ENCODE assay signal across 20 cellular contexts in the genomic region with DNA sequence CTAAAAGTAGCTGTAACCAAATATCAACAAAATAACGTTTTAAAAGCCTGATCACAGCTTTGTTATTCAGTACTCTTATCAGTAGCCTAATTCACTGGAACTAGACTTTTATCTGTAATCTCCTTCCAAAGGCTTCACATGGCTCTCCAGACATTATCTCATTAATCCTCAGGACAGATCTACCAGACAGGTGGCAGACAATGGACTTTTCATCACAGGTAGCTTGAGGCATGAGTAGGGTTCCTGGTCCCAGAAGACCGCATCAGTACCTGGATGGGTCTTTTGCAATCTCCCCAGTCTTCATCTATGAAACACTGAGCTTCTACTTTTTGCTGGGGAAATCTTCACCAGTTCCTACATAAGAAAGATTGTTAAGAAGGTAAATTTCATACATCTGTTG.
"Had no signal": no experiment of that assay in that cellular context is flagged by ENCODE, and none has a peak within 500 bp of the region (broad histone marks: within the 10 kb centered on the region; RNA-seq: fewer than 3 reads in every experiment).

No MANE protein-coding gene starts in this region.

- H3K4me3 Mint-ChIP-seq: activated CD8-positive, alpha-beta T cell treated with anti-CD3 and anti-CD28 coated beads for 36 hours; activated naive CD4-positive, alpha-beta T cell treated with anti-CD3 and anti-CD28 coated beads, Interleukin-2, amount 10 ng/mL, durations not matched to agents 7 days and 5 days; activated naive CD8-positive, alpha-beta T cell treated with anti-CD3 and anti-CD28 coated beads for 36 hours; activated T-cell treated with anti-CD3 and anti-CD28 coated beads, Interleukin-2, amount 50 U/mL, for 72 hours; T-helper 17 cell had no signal

- H3K36me3 Mint-ChIP-seq: activated naive CD4-positive, alpha-beta T cell treated with anti-CD3 and anti-CD28 coated beads, Interleukin-2, amount 10 ng/mL, durations not matched to agents 7 days and 5 days; activated naive CD8-positive, alpha-beta T cell treated with anti-CD3 and anti-CD28 coated beads for 36 hours had no signal

- H3K27ac Mint-ChIP-seq: activated CD8-positive, alpha-beta T cell treated with anti-CD3 and anti-CD28 coated beads for 36 hours; activated naive CD4-positive, alpha-beta T cell treated with anti-CD3 and anti-CD28 coated beads, Interleukin-2, amount 10 ng/mL, durations not matched to agents 7 days and 5 days; activated naive CD8-positive, alpha-beta T cell treated with anti-CD3 and anti-CD28 coated beads for 36 hours; activated T-cell treated with anti-CD3 and anti-CD28 coated beads, Interleukin-2, amount 50 U/mL, for 72 hours; activated T-helper 2 cell treated with anti-CD3 and anti-CD28 coated beads, Interferon-gamma antibody, Interleukin-2, Interleukin-4, amounts not matched to agents 10 μg/mL and 5 μg/mL and 100 μg/mL, durations not matched to agents 14 hours and 24 hours and 36 hours; T-helper 17 cell had no signal

- H3K4me3 ChIP-seq: cardiac muscle cell had no signal

- H3K27me3 Mint-ChIP-seq: activated naive CD4-positive, alpha-beta T cell treated with anti-CD3 and anti-CD28 coated beads, Interleukin-2, amount 10 ng/mL, durations not matched to agents 7 days and 5 days had no signal

- DNase-seq: activated CD4-positive, alpha-beta T cell treated with anti-CD3 and anti-CD28 coated beads, Interleukin-2, amount 50 U/mL, for 1 hour; activated CD4-positive, CD25-positive, alpha-beta regulatory T cell; activated CD8-positive, alpha-beta memory T cell treated with anti-CD3 and anti-CD28 coated beads, Interleukin-2, amount 50 U/mL, for 4 hours; activated CD8-positive, alpha-beta T cell treated with anti-CD3 and anti-CD28 coated beads for 36 hours; activated gamma-delta T cell treated with Interleukin-2 at 50 U/mL for 16 hours; activated naive CD4-positive, alpha-beta T cell treated with anti-CD3 and anti-CD28 coated beads, Interleukin-2, amount 10 ng/mL, durations not matched to agents 7 days and 5 days; activated naive CD8-positive, alpha-beta T cell treated with anti-CD3 and anti-CD28 coated beads for 36 hours; activated T-cell treated with anti-CD3 and anti-CD28 coated beads, Interleukin-2, amount 50 U/mL, for 72 hours; brain microvascular endothelial cell; Kasumi-1; NCI-H1048; NCI-H187 treated with DMSO at 0.1 percent for 48 hours; NCI-H446; NCI-H524; SIG-M5; T-helper 17 cell; T-helper 9 cell had no signal

- H3K27ac ChIP-seq: brain microvascular endothelial cell, cardiac muscle cell had no signal

- H3K4me1 Mint-ChIP-seq: activated naive CD4-positive, alpha-beta T cell treated with anti-CD3 and anti-CD28 coated beads, Interleukin-2, amount 10 ng/mL, durations not matched to agents 7 days and 5 days; activated naive CD8-positive, alpha-beta T cell treated with anti-CD3 and anti-CD28 coated beads for 36 hours; T-helper 17 cell had no signal

- H3K36me3 ChIP-seq: brain microvascular endothelial cell, cardiac muscle cell had no signal

- FAIRE-seq: TTC549 had no signal

- H3K27me3 ChIP-seq: brain microvascular endothelial cell had no signal

- H3K9me3 Mint-ChIP-seq: activated CD8-positive, alpha-beta T cell treated with anti-CD3 and anti-CD28 coated beads for 36 hours; activated naive CD4-positive, alpha-beta T cell treated with anti-CD3 and anti-CD28 coated beads, Interleukin-2, amount 10 ng/mL, durations not matched to agents 7 days and 5 days; activated naive CD8-positive, alpha-beta T cell treated with anti-CD3 and anti-CD28 coated beads for 36 hours; activated T-cell treated with anti-CD3 and anti-CD28 coated beads, Interleukin-2, amount 50 U/mL, for 72 hours; activated T-helper 2 cell treated with anti-CD3 and anti-CD28 coated beads, Interferon-gamma antibody, Interleukin-2, Interleukin-4, amounts not matched to agents 10 μg/mL and 5 μg/mL and 100 μg/mL, durations not matched to agents 14 hours and 24 hours and 36 hours had no signal
